1 cellular context compared by ENCODE assay signal in genomic region chr2:239833728-239834109, GRCh38.
TF ChIP-seq lines count a peak whose summit lies in the region.

No MANE protein-coding gene starts in this region.

TF ChIP-seq in HepG2, 621 proteins besides CTCF, POLR2A, EP300 and RAD21:
- TF ChIP-seq ARNT2 (CRISPR knock-in tag; IDR thresholded peaks at IDR 0.05; ENCODE audit: low read depth) (no peak), NFE2L2 (IDR thresholded peaks at IDR 0.05; ENCODE audit: low read length) (no peak), ZMAT5 (CRISPR knock-in tag; IDR thresholded peaks at IDR 0.05; ENCODE audit: borderline replicate concordance, low read depth) (no peak), U2AF2 (IDR thresholded peaks at IDR 0.05; ENCODE audit: low read depth, low read length) (no peak), ZNF292 (CRISPR knock-in tag; IDR thresholded peaks at IDR 0.05; ENCODE audit: borderline replicate concordance, low read depth) (no peak), AKNA (CRISPR knock-in tag; IDR thresholded peaks at IDR 0.05; ENCODE audit: borderline replicate concordance) (no peak), ZNF75D (CRISPR knock-in tag; IDR thresholded peaks at IDR 0.05; ENCODE audit: borderline replicate concordance) (no peak), ZNF839 (CRISPR knock-in tag; IDR thresholded peaks at IDR 0.05; ENCODE audit: borderline replicate concordance) (no peak), HNRNPUL1 (IDR thresholded peaks at IDR 0.05; ENCODE audit: low read depth, low read length) (no peak)
